ENCODE assay signal across 25 cellular contexts in genomic region chr1:221023482-221023881, GRCh38.
DNase-seq lines count a peak whose midpoint lies in the region; ATAC-seq, FAIRE-seq and TF ChIP-seq lines count a peak whose summit lies in the region.
"Had no signal": no experiment of that assay in that cellular context is flagged by ENCODE, and none has a peak within 500 bp of the region (broad histone marks: within the 10 kb centered on the region; RNA-seq: fewer than 3 reads in every experiment).

No MANE protein-coding gene starts in this region.

- no peaks in the 10 kb centered on the region for H4K20me1 ChIP-seq in HepG2 (ENCODE audit: insufficient read depth, low read length)
- H4K20me1 ChIP-seq: BLaER1 had no signal

- H3K4me2 ChIP-seq in HepG2 (ENCODE audit: low read depth, low read length), result no peak overlapping the region
- H3K4me2 ChIP-seq: BLaER1 had no signal

- no peak for FAIRE-seq in HepG2 (lab: Jason Lieb, UNC)
- FAIRE-seq: GM12878, GM12892, GM18507, GM19239 had no signal

- 19% methylated on average over 5 of the region's 5 CpGs for WGBS in HepG2 (ENCODE audit: low lambda C conversion rate)
- WGBS in right lobe of liver (ENCODE audit: insufficient coverage, low coverage, low lambda C conversion rate, missing lambda C conversion rate), result 82% methylated on average over 5 of the region's 5 CpGs

- TF ChIP-seq POLR2A in HepG2 (IDR thresholded peaks at IDR 0.05; ENCODE audit: insufficient read depth in 1 of 2, low read depth in 2 of 2, low read length in 2 of 2), result no peak
- no peak for TF ChIP-seq POLR2A in right lobe of liver (IDR thresholded peaks at IDR 0.05)

- POLR2A ChIA-PET in HepG2 (lab: Yijun Ruan, JAX), result no interaction called here

- no TSS peak for BruUV-seq in HepG2 (replicated peaks; lab: Mats Ljungman, UMichigan)

- in situ Hi-C loops in HepG2 (cut with HindIII; ENCODE audit: extremely low pct_ligation_motif_present, low pct_unique_long_range_greater_than_20kb), result no loop called here

- H3K36me3 ChIP-seq in HepG2 (replicated peaks in 1 of 2; ENCODE audit: control insufficient read depth in 1 of 2, insufficient read depth in 2 of 2, low read length in 2 of 2), result no peaks in the 10 kb centered on the region
- no peaks in the 10 kb centered on the region for H3K36me3 ChIP-seq in right lobe of liver
- H3K36me3 ChIP-seq: BE2C, BLaER1 had no signal

- H3K27ac ChIP-seq in HepG2 (ENCODE audit: extremely low read length, insufficient read depth, low read length), result no peak overlapping the region
- no peak overlapping the region for H3K27ac ChIP-seq in right lobe of liver
- H3K27ac ChIP-seq: 22Rv1, BLaER1 had no signal

- intact Hi-C loops in HepG2 (cut with micrococcal nuclease; ENCODE audit: unreplicated experiment) (no loop called here), right lobe of liver (cut with DNase I) (no loop called here)

- ATAC-seq in HepG2, result no peak
- ATAC-seq in right lobe of liver, result no peak
- no peak for ATAC-seq in HG02571 (IDR thresholded peaks at IDR 0.05; ENCODE audit: unreplicated experiment)
- ATAC-seq: GM12878 had no signal

- H3K9ac ChIP-seq in HepG2 (ENCODE audit: insufficient read depth, low read depth, low read length), result no peak overlapping the region
- H3K9ac ChIP-seq: BLaER1 had no signal

- no peak overlapping the region for H3K4me3 ChIP-seq in HepG2 (replicated peaks in 1 of 3; ENCODE audit: insufficient read depth in 1 of 3, low read depth in 2 of 3, low read length in 3 of 3)
- no peak overlapping the region for H3K4me3 ChIP-seq in right lobe of liver
- H3K4me3 ChIP-seq: BLaER1, GM12878 had no signal

- no peak overlapping the region for H2AFZ ChIP-seq in HepG2 (ENCODE audit: low read length)

- H3K9me3 ChIP-seq in HepG2 (ENCODE audit: low read length) (no peaks in the 10 kb centered on the region), right lobe of liver (no peaks in the 10 kb centered on the region)
- H3K9me3 ChIP-seq: BE2C, BLaER1 had no signal

- TF ChIP-seq CTCF in HepG2 (CRISPR knock-in tag; IDR thresholded peaks at IDR 0.05), result no peak
- TF ChIP-seq CTCF in right lobe of liver (IDR thresholded peaks at IDR 0.05), result no peak

- TF ChIP-seq RAD21 in HepG2 (CRISPR knock-in tag; IDR thresholded peaks at IDR 0.05), result no peak

- TF ChIP-seq EP300 in HepG2 (IDR thresholded peaks at IDR 0.05; ENCODE audit: low read depth in 2 of 2, low read length in 2 of 2) (no peak), HepG2 (CRISPR knock-in tag; IDR thresholded peaks at IDR 0.05; ENCODE audit: borderline replicate concordance) (no peak)

- CTCF ChIA-PET in HepG2 (lab: Yijun Ruan, JAX; ENCODE audit: low intra/inter-chr PET ratio, low total read pairs), result no interaction called here

- no peaks in the 10 kb centered on the region for H3K79me2 ChIP-seq in HepG2 (ENCODE audit: insufficient read depth, low read length)

- H3K27me3 ChIP-seq in HepG2 (ENCODE audit: control insufficient read depth in 1 of 2, insufficient read depth in 2 of 2, low read length in 2 of 2) (no peaks in the 10 kb centered on the region; a peak in 1 of 5 replicates), right lobe of liver (no peaks in the 10 kb centered on the region)
- H3K27me3 ChIP-seq: BE2C, BLaER1 had no signal

- DNase-seq in HepG2 (ENCODE audit: low spot score) (no peak), right lobe of liver (no peak), MV-4-11 (lab: John Stamatoyannopoulos, UW) (peak; percentile 17), NOMO-1 treated with DMSO at 0.1 percent for 48 hours (lab: John Stamatoyannopoulos, UW; ENCODE audit: unreplicated experiment) (no peak)
- DNase-seq: ACHN; BE2C; C1 segment of cervical spinal cord; CD4-positive, alpha-beta memory T cell; CD4-positive, CD25-positive, alpha-beta regulatory T cell; CD8-positive, alpha-beta memory T cell; COR-L47; DMS 273 treated with DMSO at 0.1 percent for 48 hours; DMS153; DMS53; DMS79; DND-41; EL; GDM1 had no signal

- no peaks in the 10 kb centered on the region for H3K4me1 ChIP-seq in HepG2 (ENCODE audit: insufficient read depth, low read length)
- no peaks in the 10 kb centered on the region for H3K4me1 ChIP-seq in right lobe of liver
- H3K4me1 ChIP-seq: BE2C had no signal

TF ChIP-seq in HepG2, 621 proteins besides CTCF, POLR2A, EP300 and RAD21:
- TF ChIP-seq HNF1A (IDR thresholded peaks at IDR 0.05; ENCODE audit: low read depth) (no peak), HNF1A (CRISPR knock-in tag; IDR thresholded peaks at IDR 0.05; ENCODE audit: borderline replicate concordance) (no peak), MAFK (conservative IDR thresholded peaks at IDR 0.05 in 1 of 2, IDR thresholded peaks at IDR 0.05 in 1 of 2; ENCODE audit: low read length in 2 of 2) (peak; percentile 54 to 82), BCL6 (CRISPR knock-in tag; IDR thresholded peaks at IDR 0.05) (no peak), SUZ12 (IDR thresholded peaks at IDR 0.05; ENCODE audit: low read depth, low read length) (no peak), MAFF (IDR thresholded peaks at IDR 0.05; ENCODE audit: low read depth, low read length) (peak; percentile 53; the same call in 1 of the 2 replicates)
